Comparison of ENCODE assay signal across 8 cellular contexts in genomic region chr17:78313735-78314648, GRCh38.
A peak's percentile ranks its signal among the peaks of the same experiment; 100 is the strongest.
DNase-seq lines count a peak whose midpoint lies in the region; ATAC-seq and TF ChIP-seq lines count a peak whose summit lies in the region.

No MANE protein-coding gene starts in this region.

- peak; percentile 60 for DNase-seq in NCI-H2081 treated with DMSO at 0.1 percent for 48 hours (lab: John Stamatoyannopoulos, UW)
- peak; percentile 66 to 86 for DNase-seq in cardiac fibroblast (ENCODE audit: low read depth in 2 of 2)
- DNase-seq in kidney glomerular epithelial cell (lab: John Stamatoyannopoulos, UW): peak; percentile 42
- DNase-seq in stimulated activated CD4-positive, alpha-beta T cell treated with anti-CD3 and anti-CD28 coated beads, Interleukin-4, amount 100 ng/mL, for 1 hour: peak; percentile 63

- H3K36me3 ChIP-seq in ACC112 (ENCODE audit: insufficient read depth, low read length): no peaks in the 10 kb centered on the region

- TF ChIP-seq CTCF in WI38 (IDR thresholded peaks at IDR 0.05; ENCODE audit: low read depth, low read length): no peak
- no peak for TF ChIP-seq CTCF in cardiac fibroblast (IDR thresholded peaks at IDR 0.05; ENCODE audit: low read depth, low read length)

- H3K4me3 ChIP-seq in ACC112 (ENCODE audit: low read depth, low read length) (peak overlapping the region; percentile 64), WI38 (ENCODE audit: low read depth, low read length) (peak overlapping the region; percentile 43), cardiac fibroblast (replicated peaks in 1 of 2; ENCODE audit: low read depth in 2 of 2, low read length in 2 of 2) (peak overlapping the region in 1 of 2 donors; percentile 33)

- ATAC-seq in GM19467 (IDR thresholded peaks at IDR 0.05; ENCODE audit: unreplicated experiment): peak; percentile 40
- no peak for ATAC-seq in HG03520 (IDR thresholded peaks at IDR 0.05; ENCODE audit: unreplicated experiment)

- peaks cover 42% of the 10 kb centered on the region for H3K4me1 ChIP-seq in ACC112 (ENCODE audit: control insufficient read depth, insufficient read depth, low read length, unreplicated experiment)

- peak overlapping the region; percentile 25 for H2AFZ ChIP-seq in ACC112 (ENCODE audit: low read length, unreplicated experiment)

- H3K27ac ChIP-seq in ACC112 (ENCODE audit: low read depth, low read length): peak overlapping the region; percentile 99

- H3K27me3 ChIP-seq in ACC112 (ENCODE audit: insufficient read depth, low read length): no peaks in the 10 kb centered on the region

- H3K79me2 ChIP-seq in ACC112 (ENCODE audit: control insufficient read depth, insufficient read depth, low read length, unreplicated experiment): no peaks in the 10 kb centered on the region
